8 cellular contexts compared by ENCODE assay signal in genomic region chr10:122981066-122981464, GRCh38. TPM values are rescaled to one million over a fixed set of nuclear protein-coding genes. Genes with fewer than 3 reads are reported as not detected.
DNase-seq lines count a peak whose midpoint lies in the region; ATAC-seq and TF ChIP-seq lines count a peak whose summit lies in the region.

No MANE protein-coding gene starts in this region.

- H3K4me3 ChIP-seq in GM06990 (replicated peaks; ENCODE audit: low read depth, low read length) (peak overlapping the region; percentile 64), NT2/D1 (ENCODE audit: insufficient read length, low read depth) (peak overlapping the region; percentile 58), aorta (ENCODE audit: low read length in 2 of 2) (peak overlapping the region; percentile 62 to 84)

- H3K4me3 Mint-ChIP-seq in memory B cell, result peak overlapping the region; percentile 88

- H3K27ac Mint-ChIP-seq in memory B cell, result peak overlapping the region; percentile 98

- H3K4me1 Mint-ChIP-seq in memory B cell, result peaks cover 7% of the 10 kb centered on the region

- no peaks in the 10 kb centered on the region for H3K4me1 ChIP-seq in NT2/D1 (ENCODE audit: insufficient read depth, insufficient read length)
- H3K4me1 ChIP-seq in aorta (ENCODE audit: control insufficient read depth in 1 of 2, insufficient read depth in 2 of 2, low read length in 2 of 2), result no peaks in the 10 kb centered on the region

- no peaks in the 10 kb centered on the region for H3K27me3 Mint-ChIP-seq in memory B cell

- H3K9ac ChIP-seq in NT2/D1 (ENCODE audit: insufficient read length, low read depth), result peak overlapping the region; percentile 56

- no peak overlapping the region for H3K27ac ChIP-seq in aorta (ENCODE audit: low read depth in 1 of 2, low read length in 2 of 2)

- peak; percentile 26 for DNase-seq in A172 (ENCODE audit: low spot score)
- no peak for DNase-seq in GM06990 (ENCODE audit: extremely low read depth, insufficient read length)
- DNase-seq in NT2/D1 (ENCODE audit: low read depth, low spot score), result peak; percentile 1
- DNase-seq in cerebellar cortex (ENCODE audit: low spot score), result peak; percentile 43
- no peak for DNase-seq in memory B cell (ENCODE audit: low spot score in 2 of 2)
- DNase-seq in aorta, result no peak

- intact Hi-C loops in aorta (cut with DNase I), result loop anchor here (2.0 to 10.0 kb wide), 2 partner anchors 28 to 174 kb away; partner anchors contain the start of genes ACADSB (in 1 of the 2), BUB3 (in 1 of the 2) and IKZF5 (in 1 of the 2)

- H3K36me3 ChIP-seq in GM06990 (ENCODE audit: control insufficient read depth, insufficient read depth, low read length), result no peaks in the 10 kb centered on the region; the same call in 1 of the 2 replicates
- peaks cover 14% of the 10 kb centered on the region for H3K36me3 ChIP-seq in NT2/D1 (ENCODE audit: insufficient read depth, insufficient read length, low read length)
- no peaks in the 10 kb centered on the region for H3K36me3 ChIP-seq in aorta (ENCODE audit: control insufficient read depth in 1 of 2, insufficient read depth in 2 of 2, low read length in 1 of 2)

- 10 to 14% methylated on average over 4 of the region's 4 CpGs for WGBS in aorta, 2 donors

- H3K9me3 Mint-ChIP-seq in memory B cell, result no peaks in the 10 kb centered on the region

- H3K9me3 ChIP-seq in NT2/D1 (ENCODE audit: insufficient read depth, low read length), result no peaks in the 10 kb centered on the region
- no peaks in the 10 kb centered on the region for H3K9me3 ChIP-seq in aorta (ENCODE audit: control insufficient read depth, low read length)

- peaks cover 3% of the 10 kb centered on the region for H3K36me3 Mint-ChIP-seq in memory B cell

- peak; percentile 5 for TF ChIP-seq CTCF in GM06990 (IDR thresholded peaks at IDR 0.05; ENCODE audit: insufficient read depth, low read length, poor library complexity, severe bottlenecking)

- H3K27me3 ChIP-seq in GM06990 (replicated peaks; ENCODE audit: control insufficient read depth, insufficient read depth, low read length) (no peaks in the 10 kb centered on the region), NT2/D1 (ENCODE audit: insufficient read depth, insufficient read length) (no peaks in the 10 kb centered on the region), aorta (ENCODE audit: control insufficient read depth in 1 of 2, insufficient read depth in 2 of 2, low read length in 1 of 2) (no peaks in the 10 kb centered on the region)

- ATAC-seq in memory B cell (ENCODE audit: low read depth) (no peak), aorta (ENCODE audit: low FRiP score) (no peak), GM19455 (IDR thresholded peaks at IDR 0.05; ENCODE audit: unreplicated experiment) (no peak), GM21723 (IDR thresholded peaks at IDR 0.05; ENCODE audit: unreplicated experiment) (no peak)

RNA-seq across cellular contexts. Expression of gene PSTK, which starts 0.9 kb away (rescaled TPM):
- total RNA-seq in A172 (2014; rRNA removed; shearing (Covaris generic)), result 2.0 and 8.3 TPM in 2 replicates
- total RNA-seq in aorta, result 1 to 10 TPM; 1.6 to 2.0 TPM
- polyA plus RNA-seq in aorta, result 1 to 10 TPM in 1 of 2 donors, under 1 TPM in 1; 0.88 to 3.8 TPM

RNA-seq across cellular contexts. Expression of gene C10orf88, which starts 27.0 kb away (rescaled TPM):
- 5.3 and 6.6 TPM in 2 replicates for total RNA-seq in A172 (2014; rRNA removed; shearing (Covaris generic))
- total RNA-seq in aorta, result 10 to 100 TPM in 1 of 2 donors, 1 to 10 TPM in 1; 9.7 to 11.7 TPM
- polyA plus RNA-seq in aorta, result 1 to 10 TPM; 3.6 to 6.1 TPM

RNA-seq across cellular contexts. Expression of gene IKZF5, which starts 27.5 kb away (rescaled TPM):
- total RNA-seq in A172 (2014; rRNA removed; shearing (Covaris generic)), result 0.84 and 1.6 TPM in 2 replicates
- total RNA-seq in aorta, result 10 to 100 TPM; 17.8 to 21.5 TPM
- polyA plus RNA-seq in aorta, result 10 to 100 TPM in 1 of 2 donors, 1 to 10 TPM in 1; 6.9 to 10.4 TPM

RNA-seq across cellular contexts. Expression of gene ACADSB, which starts 27.7 kb away (rescaled TPM):
- total RNA-seq in A172 (2014; rRNA removed; shearing (Covaris generic)), result 5.4 and 5.9 TPM in 2 replicates
- 10 to 100 TPM; 17.9 to 25.5 TPM for total RNA-seq in aorta
- polyA plus RNA-seq in aorta, result 10 to 100 TPM in 1 of 2 donors, 1 to 10 TPM in 1; 7.6 to 10.1 TPM

Comparison
In these comparisons a context has a peak if more than half of its experiments do, and no peak if none do; other contexts are left out.
1. DNase-seq: peak in A172 (single experiment), NT2/D1 (single experiment) and cerebellar cortex (single experiment); none in GM06990 (single experiment), memory B cell (0 of 2) and aorta (0 of 2).
2. Peak in every context shown above with its lines, with median percentiles within 50 percentile points of each other: H3K4me3 ChIP-seq.